Comparison of ENCODE assay signal across 12 cellular contexts in the genomic region with DNA sequence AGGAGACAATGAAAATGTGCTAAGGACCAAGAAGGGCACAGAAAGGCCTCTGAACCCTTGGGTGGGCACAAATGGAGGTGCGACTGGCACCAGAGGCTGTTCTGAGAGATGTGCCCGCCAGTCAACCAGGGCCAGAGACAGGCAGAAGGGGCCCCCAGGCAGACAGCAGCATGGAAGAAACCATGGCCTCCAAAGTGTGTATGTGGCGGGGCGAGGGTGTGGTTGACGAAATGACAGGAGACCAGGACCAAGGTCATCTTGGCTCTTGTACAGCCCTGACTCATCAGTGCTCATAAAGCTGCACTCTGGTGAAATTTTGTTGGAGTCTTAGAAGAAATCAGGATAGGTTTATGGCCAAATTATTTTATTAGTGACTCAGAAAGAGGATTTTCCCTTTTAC. TPM values are rescaled to one million over a fixed set of nuclear protein-coding genes. Genes with fewer than 3 reads are reported as not detected.
DNase-seq lines count a peak whose midpoint lies in the region; ATAC-seq and TF ChIP-seq lines count a peak whose summit lies in the region.
"Had no signal": no experiment of that assay in that cellular context is flagged by ENCODE, and none has a peak within 500 bp of the region (broad histone marks: within the 10 kb centered on the region; RNA-seq: fewer than 3 reads in every experiment).

No MANE protein-coding gene starts in this region.

- peak overlapping the region; percentile 38 for H3K27ac ChIP-seq in CD8-positive, alpha-beta memory T cell (ENCODE audit: low read depth, low read length)

- no peak overlapping the region for H3K4me3 Mint-ChIP-seq in CD8-positive, alpha-beta memory T cell
- H3K4me3 Mint-ChIP-seq: T-cell had no signal

- no peak for ATAC-seq in GM18870 (IDR thresholded peaks at IDR 0.05; ENCODE audit: unreplicated experiment)
- ATAC-seq: T-cell had no signal

- peaks cover 14 to 16% (median 16%) of the 10 kb centered on the region in 3 donors for H3K4me1 Mint-ChIP-seq in CD8-positive, alpha-beta memory T cell

- no peaks in the 10 kb centered on the region for H3K27me3 Mint-ChIP-seq in CD8-positive, alpha-beta memory T cell
- H3K27me3 Mint-ChIP-seq: T-cell had no signal

- no peak for DNase-seq in CD8-positive, alpha-beta memory T cell
- peak; percentile 36 for DNase-seq in T1000 (lab: John Stamatoyannopoulos, UW)
- peak; percentile 87 for DNase-seq in fibroblast of the aortic adventitia (ENCODE audit: low read depth)
- DNase-seq in skeletal muscle cell (ENCODE audit: low read depth), result peak; percentile 73
- no peak for DNase-seq in NK-92 (lab: John Stamatoyannopoulos, UW; ENCODE audit: unreplicated experiment)
- no peak for DNase-seq in DMS 273 treated with DMSO at 0.1 percent for 48 hours (lab: John Stamatoyannopoulos, UW)
- no peak for DNase-seq in RPMI8226
- DNase-seq: activated effector memory CD4-positive, alpha-beta T cell treated with anti-CD3 and anti-CD28 coated beads, Interleukin-2, amount 50 U/mL, for 16 hours; DMS153; hippocampal formation; T-cell had no signal

- no peaks in the 10 kb centered on the region for H3K9me3 ChIP-seq in CD8-positive, alpha-beta memory T cell (ENCODE audit: low read length)

- peak overlapping the region in 3 of 8 donors; percentile 14 to 29 (median 26) for H3K27ac Mint-ChIP-seq in CD8-positive, alpha-beta memory T cell
- H3K27ac Mint-ChIP-seq: T-cell had no signal

- no peaks in the 10 kb centered on the region for H3K27me3 ChIP-seq in CD8-positive, alpha-beta memory T cell (ENCODE audit: insufficient read depth, low read length, poor library complexity, severe bottlenecking)

- H3K36me3 Mint-ChIP-seq in CD8-positive, alpha-beta memory T cell, result peaks cover 4 to 42% (median 10%) of the 10 kb centered on the region in 3 donors

- CTCF ChIA-PET in CD8-positive, alpha-beta memory T cell (lab: Charles Lee), result interaction anchor here (1.1 kb wide), 1 partner anchor 34 kb away, joined by 4 read pairs; no protein-coding TSS in a partner anchor

- peaks cover 13% of the 10 kb centered on the region for H3K4me1 ChIP-seq in CD8-positive, alpha-beta memory T cell (ENCODE audit: insufficient read depth, low read length)

- H3K9me3 Mint-ChIP-seq in CD8-positive, alpha-beta memory T cell, result no peaks in the 10 kb centered on the region
- H3K9me3 Mint-ChIP-seq: T-cell had no signal

- no peak for TF ChIP-seq CTCF in fibroblast of the aortic adventitia (IDR thresholded peaks at IDR 0.05; ENCODE audit: insufficient read depth, low read length)

- peaks cover 12% of the 10 kb centered on the region for H3K36me3 ChIP-seq in CD8-positive, alpha-beta memory T cell (ENCODE audit: insufficient read depth, low read length)

- POLR2A ChIA-PET in CD8-positive, alpha-beta memory T cell (lab: Charles Lee), result no interaction called here

- no peak overlapping the region for H3K4me3 ChIP-seq in CD8-positive, alpha-beta memory T cell (ENCODE audit: low read length)
- H3K4me3 ChIP-seq in fibroblast of the aortic adventitia (ENCODE audit: low read depth, low read length) (no peak overlapping the region), skeletal muscle cell (ENCODE audit: low read depth, low read length) (no peak overlapping the region)

RNA-seq across cellular contexts. Expression of a gene that starts 4.0 kb away (rescaled TPM):
- 100 to 1,000 TPM; 140 to 147 TPM for total RNA-seq in CD8-positive, alpha-beta memory T cell
- 122 TPM for polyA plus RNA-seq in CD8-positive, alpha-beta memory T cell
- total RNA-seq in fibroblast of the aortic adventitia (ENCODE audit: low replicate concordance), result 82.1 and 137 TPM in 2 replicates

RNA-seq across cellular contexts. Expression of a gene that starts 33.1 kb away (rescaled TPM):
- total RNA-seq in CD8-positive, alpha-beta memory T cell, result 10 to 100 TPM; 34.7 to 37.8 TPM
- polyA plus RNA-seq in CD8-positive, alpha-beta memory T cell, result 33.1 TPM
- total RNA-seq in fibroblast of the aortic adventitia (ENCODE audit: low replicate concordance), result 10.1 and 24.7 TPM in 2 replicates

RNA-seq across cellular contexts. Expression of a gene that starts 52.9 kb away (rescaled TPM):
- total RNA-seq in CD8-positive, alpha-beta memory T cell, result 10 to 100 TPM; 15.2 to 16.2 TPM
- 13.9 TPM for polyA plus RNA-seq in CD8-positive, alpha-beta memory T cell
- total RNA-seq in fibroblast of the aortic adventitia (ENCODE audit: low replicate concordance), result 12.0 and 32.3 TPM in 2 replicates

Comparison
In these comparisons a context has a peak if more than half of its experiments do, and no peak if none do; other contexts are left out.
1. DNase-seq: peak in T1000 (single experiment), fibroblast of the aortic adventitia (single experiment) and skeletal muscle cell (single experiment); none in CD8-positive, alpha-beta memory T cell (0 of 5), NK-92 (single experiment), DMS 273 treated with DMSO at 0.1 percent for 48 hours (single experiment) and RPMI8226 (single experiment).